9 cellular contexts compared by ENCODE assay signal in genomic region chr1:240946926-240947325, GRCh38.
DNase-seq lines count a peak whose midpoint lies in the region; ATAC-seq and TF ChIP-seq lines count a peak whose summit lies in the region.
"Had no signal": no experiment of that assay in that cellular context is flagged by ENCODE, and none has a peak within 500 bp of the region (broad histone marks: within the 10 kb centered on the region; RNA-seq: fewer than 3 reads in every experiment).

No MANE protein-coding gene starts in this region.

- no peak overlapping the region for H3K4me3 Mint-ChIP-seq in activated naive CD4-positive, alpha-beta T cell treated with anti-CD3 and anti-CD28 coated beads for 36 hours

- H3K36me3 ChIP-seq in OCI-LY3 (replicated peaks; ENCODE audit: low read depth, low read length) (no peaks in the 10 kb centered on the region), upper lobe of right lung (no peaks in the 10 kb centered on the region)

- DNase-seq in activated naive CD4-positive, alpha-beta T cell treated with anti-CD3 and anti-CD28 coated beads for 36 hours = peak; percentile 29
- DNase-seq in activated naive CD4-positive, alpha-beta T cell treated with Interleukin-2 at 50 U/mL for 16 hours = no peak
- peak; percentile 62 for DNase-seq in fibroblast of mammary gland (ENCODE audit: low read depth)
- no peak for DNase-seq in upper lobe of right lung
- no peak for DNase-seq in NCI-H526 treated with DMSO at 0.1 percent for 48 hours (lab: John Stamatoyannopoulos, UW)
- DNase-seq in NOMO-1 treated with dmso at 0.1 percent for 144 hours (lab: John Stamatoyannopoulos, UW; ENCODE audit: unreplicated experiment) = no peak

- H3K4me3 ChIP-seq in OCI-LY3 (ENCODE audit: low read length) (no peak overlapping the region), fibroblast of mammary gland (ENCODE audit: control insufficient read depth, low read depth, low read length) (no peak overlapping the region), upper lobe of right lung (no peak overlapping the region)

- no peak overlapping the region for H3K27ac ChIP-seq in OCI-LY3 (ENCODE audit: low read length)
- H3K27ac ChIP-seq in upper lobe of right lung = no peak overlapping the region

- intact Hi-C loops in activated naive CD4-positive, alpha-beta T cell treated with anti-CD3 and anti-CD28 coated beads for 36 hours (cut with micrococcal nuclease) = loop anchor here (1.0 kb wide), 1 partner anchor 215 kb away; no protein-coding TSS in a partner anchor
- intact Hi-C loops in upper lobe of right lung (cut with DNase I) = no loop called here

- H4K20me1 ChIP-seq in OCI-LY3 (ENCODE audit: insufficient read depth, low read length) = no peaks in the 10 kb centered on the region

- no peaks in the 10 kb centered on the region for H3K36me3 Mint-ChIP-seq in activated naive CD4-positive, alpha-beta T cell treated with anti-CD3 and anti-CD28 coated beads for 36 hours (ENCODE audit: low read depth)
- H3K36me3 Mint-ChIP-seq: activated naive CD4-positive, alpha-beta T cell treated with anti-CD3 and anti-CD28 coated beads, Interleukin-2, amount 50 U/mL, for 72 hours had no signal

- no peak overlapping the region for H3K9ac ChIP-seq in OCI-LY3 (ENCODE audit: low read length)

- no peaks in the 10 kb centered on the region for H3K4me1 Mint-ChIP-seq in activated naive CD4-positive, alpha-beta T cell treated with anti-CD3 and anti-CD28 coated beads for 36 hours (ENCODE audit: low read depth)

- no peaks in the 10 kb centered on the region for H3K27me3 Mint-ChIP-seq in activated naive CD4-positive, alpha-beta T cell treated with anti-CD3 and anti-CD28 coated beads for 36 hours (ENCODE audit: low read depth)

- H2AFZ ChIP-seq in OCI-LY3 (ENCODE audit: low read depth, low read length) = no peak overlapping the region

- H3K4me2 ChIP-seq in OCI-LY3 (ENCODE audit: low read length) = no peak overlapping the region

- H3K9me3 ChIP-seq in OCI-LY3 (ENCODE audit: insufficient read depth, low read length) (no peaks in the 10 kb centered on the region), upper lobe of right lung (no peaks in the 10 kb centered on the region)

- CTCF ChIA-PET in activated naive CD4-positive, alpha-beta T cell treated with anti-CD3 and anti-CD28 coated beads for 36 hours (lab: Charles Lee) = interaction anchor here (0.6 to 0.8 kb wide), 2 partner anchors 215 to 253 kb away, joined by 3 read pairs; no protein-coding TSS in a partner anchor

- H3K9me3 Mint-ChIP-seq in activated naive CD4-positive, alpha-beta T cell treated with anti-CD3 and anti-CD28 coated beads for 36 hours = no peaks in the 10 kb centered on the region

- no peak overlapping the region for H3K27ac Mint-ChIP-seq in activated naive CD4-positive, alpha-beta T cell treated with anti-CD3 and anti-CD28 coated beads for 36 hours
- H3K27ac Mint-ChIP-seq: activated naive CD4-positive, alpha-beta T cell treated with anti-CD3 and anti-CD28 coated beads, Interleukin-2, amount 50 U/mL, for 72 hours had no signal

- H3K79me2 ChIP-seq in OCI-LY3 (ENCODE audit: low read length) = no peaks in the 10 kb centered on the region

- TF ChIP-seq CTCF in OCI-LY3 (IDR thresholded peaks at IDR 0.05; ENCODE audit: low read depth, low read length) = peak; percentile 67
- TF ChIP-seq CTCF in fibroblast of mammary gland (conservative IDR thresholded peaks at IDR 0.05; ENCODE audit: control insufficient read depth, insufficient read depth, low read depth, low read length) = peak; percentile 74
- TF ChIP-seq CTCF in upper lobe of right lung (IDR thresholded peaks at IDR 0.05) = peak; percentile 39

- peak; percentile 77 for ATAC-seq in HG02610 (IDR thresholded peaks at IDR 0.05; ENCODE audit: unreplicated experiment)
- ATAC-seq in upper lobe of right lung = peak; percentile 44

- H3K4me1 ChIP-seq in OCI-LY3 (ENCODE audit: low read length) = no peaks in the 10 kb centered on the region
- no peaks in the 10 kb centered on the region for H3K4me1 ChIP-seq in upper lobe of right lung

- H3K27me3 ChIP-seq in OCI-LY3 (ENCODE audit: low read depth, low read length) = no peaks in the 10 kb centered on the region
- H3K27me3 ChIP-seq in upper lobe of right lung = no peaks in the 10 kb centered on the region

Comparison
In these comparisons a context has a peak if more than half of its experiments do, and no peak if none do; other contexts are left out.
1. DNase-seq: peak in activated naive CD4-positive, alpha-beta T cell treated with anti-CD3 and anti-CD28 coated beads for 36 hours (single experiment) and fibroblast of mammary gland (single experiment); none in activated naive CD4-positive, alpha-beta T cell treated with Interleukin-2 at 50 U/mL for 16 hours (single experiment), upper lobe of right lung (single experiment), NCI-H526 treated with DMSO at 0.1 percent for 48 hours (single experiment) and NOMO-1 treated with dmso at 0.1 percent for 144 hours (single experiment).
2. Peak in every context shown above with its lines, with median percentiles within 50 percentile points of each other: CTCF ChIP-seq.